14 cellular contexts compared by ENCODE assay signal in the genomic region with DNA sequence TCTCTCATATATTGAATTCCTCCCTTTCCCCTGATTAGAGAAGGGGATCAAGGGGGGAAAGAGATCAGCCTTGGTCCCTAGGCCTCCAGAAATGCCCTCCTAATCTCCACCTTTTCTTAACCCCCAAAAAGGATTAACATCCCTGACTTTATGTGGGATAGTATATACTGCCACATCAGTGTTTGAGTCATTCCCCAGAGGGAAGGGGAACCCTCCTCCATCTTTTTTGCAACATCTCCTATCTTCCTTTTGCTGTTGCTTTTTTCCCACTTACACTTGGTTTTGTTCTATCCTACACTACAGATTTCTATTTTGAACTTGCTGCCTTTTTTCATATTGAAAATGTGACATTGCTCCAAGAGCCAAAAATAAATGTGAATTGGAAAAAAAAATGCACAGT.
DNase-seq lines count a peak whose midpoint lies in the region; ATAC-seq, FAIRE-seq and TF ChIP-seq lines count a peak whose summit lies in the region.
"Had no signal": no experiment of that assay in that cellular context is flagged by ENCODE, and none has a peak within 500 bp of the region (broad histone marks: within the 10 kb centered on the region; RNA-seq: fewer than 3 reads in every experiment).

No MANE protein-coding gene starts in this region.

- no peak overlapping the region for H3K4me3 ChIP-seq in bronchial epithelial cell (ENCODE audit: low read depth, low read length)
- H3K4me3 ChIP-seq in fibroblast of mammary gland (ENCODE audit: control insufficient read depth, low read depth, low read length): no peak overlapping the region
- H3K4me3 ChIP-seq: A549, GM23338 had no signal

- H3K36me3 ChIP-seq in bronchial epithelial cell (ENCODE audit: control insufficient read depth, insufficient read depth, low read length): peaks cover 2% of the 10 kb centered on the region
- H3K36me3 ChIP-seq: BE2C had no signal

- H3K27ac Mint-ChIP-seq in stimulated activated memory B cell treated with anti-CD40 and anti-IgM and Interleukin-4, amounts not matched to agents 10 μg/mL and 1 μg/mL and 100 μg/mL, for 72 hours: no peak overlapping the region
- H3K27ac Mint-ChIP-seq: CD8-positive, alpha-beta memory T cell; GM23338 had no signal

- no peaks in the 10 kb centered on the region for H3K4me1 Mint-ChIP-seq in stimulated activated memory B cell treated with anti-CD40 and anti-IgM and Interleukin-4, amounts not matched to agents 10 μg/mL and 1 μg/mL and 100 μg/mL, for 72 hours
- H3K4me1 Mint-ChIP-seq: CD8-positive, alpha-beta memory T cell; GM23338 had no signal

- H3K27me3 Mint-ChIP-seq in stimulated activated memory B cell treated with anti-CD40 and anti-IgM and Interleukin-4, amounts not matched to agents 10 μg/mL and 1 μg/mL and 100 μg/mL, for 72 hours: no peaks in the 10 kb centered on the region
- H3K27me3 Mint-ChIP-seq: CD8-positive, alpha-beta memory T cell had no signal

- H3K27me3 ChIP-seq in bronchial epithelial cell (ENCODE audit: control insufficient read depth, insufficient read depth, low read length): no peaks in the 10 kb centered on the region
- H3K27me3 ChIP-seq: BE2C had no signal

- no peaks in the 10 kb centered on the region for H3K9me3 Mint-ChIP-seq in stimulated activated memory B cell treated with anti-CD40 and anti-IgM and Interleukin-4, amounts not matched to agents 10 μg/mL and 1 μg/mL and 100 μg/mL, for 72 hours
- H3K9me3 Mint-ChIP-seq: CD8-positive, alpha-beta memory T cell; GM23338 had no signal

- no peak for FAIRE-seq in bronchial epithelial cell (lab: Jason Lieb, UNC)
- FAIRE-seq: A549 had no signal

- ATAC-seq in GM21717 (IDR thresholded peaks at IDR 0.05; ENCODE audit: unreplicated experiment) (no peak), HG03457 (IDR thresholded peaks at IDR 0.05; ENCODE audit: unreplicated experiment) (no peak)
- ATAC-seq in stimulated activated memory B cell treated with anti-CD40 and anti-IgM and Interleukin-4, amounts not matched to agents 10 μg/mL and 1 μg/mL and 100 μg/mL, for 72 hours: no peak
- ATAC-seq: A549, GM23338 had no signal

- DNase-seq in LHCN-M2 (ENCODE audit: low read depth) (peak; percentile 11), bronchial epithelial cell (ENCODE audit: low read depth) (peak; percentile 15), fibroblast of mammary gland (ENCODE audit: low read depth) (peak; percentile 34), occipital lobe (lab: John Stamatoyannopoulos, UW) (no peak)
- DNase-seq: BE2C; Caco-2; CD8-positive, alpha-beta memory T cell; DND-41; H7 had no signal

- no peaks in the 10 kb centered on the region for H3K36me3 Mint-ChIP-seq in stimulated activated memory B cell treated with anti-CD40 and anti-IgM and Interleukin-4, amounts not matched to agents 10 μg/mL and 1 μg/mL and 100 μg/mL, for 72 hours

- H3K4me3 Mint-ChIP-seq in stimulated activated memory B cell treated with anti-CD40 and anti-IgM and Interleukin-4, amounts not matched to agents 10 μg/mL and 1 μg/mL and 100 μg/mL, for 72 hours: no peak overlapping the region
- H3K4me3 Mint-ChIP-seq: CD8-positive, alpha-beta memory T cell; GM23338 had no signal

- TF ChIP-seq CTCF in bronchial epithelial cell (IDR thresholded peaks at IDR 0.05; ENCODE audit: insufficient read depth, low read length, severe bottlenecking) (no peak), fibroblast of mammary gland (conservative IDR thresholded peaks at IDR 0.05; ENCODE audit: control insufficient read depth, insufficient read depth, low read depth, low read length) (no peak)
